In the genomic region with DNA sequence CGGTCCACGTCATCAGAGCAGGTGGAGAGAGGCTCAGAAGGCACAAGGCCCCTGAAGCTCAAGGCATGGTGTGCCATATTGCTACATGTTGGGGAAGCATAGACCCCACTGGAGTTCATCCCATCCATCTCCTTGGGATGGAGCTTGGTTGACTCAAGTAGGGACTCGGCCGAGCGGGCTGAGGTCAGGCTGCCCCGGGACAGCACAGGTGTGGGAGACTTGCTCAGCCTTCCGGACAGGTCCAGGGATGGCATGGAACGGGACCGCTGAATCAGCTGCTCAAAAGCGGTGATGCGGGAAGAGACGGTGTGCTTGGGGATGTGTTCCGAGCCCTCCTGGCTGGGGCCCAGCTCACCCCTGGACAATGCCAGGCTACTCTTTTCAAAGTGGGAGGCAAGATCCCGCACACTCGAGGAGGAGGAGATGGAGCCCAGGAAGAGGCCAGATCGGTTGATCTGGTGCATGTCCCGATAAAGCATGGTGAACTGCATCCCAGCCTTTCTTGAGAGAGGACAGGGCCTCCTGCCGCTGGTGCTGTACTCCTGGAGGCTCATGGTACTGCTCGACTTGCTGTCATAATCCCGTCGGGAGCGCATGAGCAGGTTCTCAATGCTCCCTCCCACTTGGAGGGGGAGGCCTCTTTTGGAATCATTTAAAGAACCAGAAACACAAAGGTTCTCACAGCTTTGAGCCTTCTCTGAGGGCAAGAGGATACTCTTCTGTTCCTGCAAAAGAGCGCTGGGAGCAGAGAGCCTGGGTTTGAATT, we compare ENCODE assay signal across 16 cellular contexts.
"Had no signal": no experiment of that assay in that cellular context is flagged by ENCODE, and none has a peak within 500 bp of the region (broad histone marks: within the 10 kb centered on the region; RNA-seq: fewer than 3 reads in every experiment).

No MANE protein-coding gene starts in this region.

- DNase-seq: activated B cell treated with CpG ODN at 0.5 μM for 24 hours; activated CD4-positive, alpha-beta memory T cell treated with anti-CD3 and anti-CD28 coated beads for 36 hours; activated CD4-positive, alpha-beta T cell treated with anti-CD3 and anti-CD28 coated beads for 4 hours; activated naive CD4-positive, alpha-beta T cell; activated naive CD8-positive, alpha-beta T cell treated with anti-CD3 and anti-CD28 coated beads, Interleukin-2, amount 10 ng/mL, durations not matched to agents 7 days and 5 days; amygdala; effector memory CD8-positive, alpha-beta T cell; foreskin melanocyte; mesenchymal stem cell; mucosa of descending colon; naive B cell; stimulated activated CD4-positive, alpha-beta T cell treated with anti-CD3 and anti-CD28 coated beads, Interleukin-4, amount 100 ng/mL, for 4 hours; stimulated activated naive B cell treated with anti-CD40 and anti-IgM and Interleukin-4, amounts not matched to agents 10 μg/mL and 1 μg/mL and 100 μg/mL, for 72 hours; T-cell; transverse colon had no signal

- H3K27ac Mint-ChIP-seq: activated B cell treated with CpG ODN at 0.5 μM for 24 hours; activated CD4-positive, alpha-beta memory T cell treated with anti-CD3 and anti-CD28 coated beads for 36 hours; activated naive CD8-positive, alpha-beta T cell treated with anti-CD3 and anti-CD28 coated beads, Interleukin-2, amount 10 ng/mL, durations not matched to agents 7 days and 5 days; effector memory CD8-positive, alpha-beta T cell; stimulated activated naive B cell treated with anti-CD40 and anti-IgM and Interleukin-4, amounts not matched to agents 10 μg/mL and 1 μg/mL and 100 μg/mL, for 72 hours; T-cell had no signal

- H3K4me3 Mint-ChIP-seq: activated B cell treated with CpG ODN at 0.5 μM for 24 hours; activated CD4-positive, alpha-beta memory T cell treated with anti-CD3 and anti-CD28 coated beads for 36 hours; activated naive CD8-positive, alpha-beta T cell treated with anti-CD3 and anti-CD28 coated beads, Interleukin-2, amount 10 ng/mL, durations not matched to agents 7 days and 5 days; effector memory CD8-positive, alpha-beta T cell; stimulated activated naive B cell treated with anti-CD40 and anti-IgM and Interleukin-4, amounts not matched to agents 10 μg/mL and 1 μg/mL and 100 μg/mL, for 72 hours; T-cell had no signal

- H3K36me3 Mint-ChIP-seq: activated CD4-positive, alpha-beta memory T cell treated with anti-CD3 and anti-CD28 coated beads for 36 hours; activated naive CD8-positive, alpha-beta T cell treated with anti-CD3 and anti-CD28 coated beads, Interleukin-2, amount 10 ng/mL, durations not matched to agents 7 days and 5 days; naive B cell; stimulated activated naive B cell treated with anti-CD40 and anti-IgM and Interleukin-4, amounts not matched to agents 10 μg/mL and 1 μg/mL and 100 μg/mL, for 72 hours had no signal

- H3K4me1 Mint-ChIP-seq: activated naive CD8-positive, alpha-beta T cell treated with anti-CD3 and anti-CD28 coated beads, Interleukin-2, amount 10 ng/mL, durations not matched to agents 7 days and 5 days; T-cell had no signal

- ATAC-seq: effector memory CD8-positive, alpha-beta T cell; mucosa of descending colon; SK-N-SH treated with all-trans-retinoic acid at 6 μM for 48 hours; stimulated activated naive B cell treated with anti-CD40 and anti-IgM and Interleukin-4, amounts not matched to agents 10 μg/mL and 1 μg/mL and 100 μg/mL, for 72 hours; T-cell had no signal

- H3K9me3 Mint-ChIP-seq: activated B cell treated with CpG ODN at 0.5 μM for 24 hours; activated CD4-positive, alpha-beta memory T cell treated with anti-CD3 and anti-CD28 coated beads for 36 hours; activated naive CD8-positive, alpha-beta T cell treated with anti-CD3 and anti-CD28 coated beads, Interleukin-2, amount 10 ng/mL, durations not matched to agents 7 days and 5 days; effector memory CD8-positive, alpha-beta T cell; naive B cell; stimulated activated naive B cell treated with anti-CD40 and anti-IgM and Interleukin-4, amounts not matched to agents 10 μg/mL and 1 μg/mL and 100 μg/mL, for 72 hours; T-cell had no signal
